In genomic region chr18:34710430-34711386, GRCh38 we compare ENCODE assay signal across 9 cellular contexts. TPM values are rescaled to one million over a fixed set of nuclear protein-coding genes. Genes with fewer than 3 reads are reported as not detected.
A peak's percentile ranks its signal among the peaks of the same experiment; 100 is the strongest.
DNase-seq lines count a peak whose midpoint lies in the region; ATAC-seq and TF ChIP-seq lines count a peak whose summit lies in the region.
"Had no signal": no experiment of that assay in that cellular context is flagged by ENCODE, and none has a peak within 500 bp of the region (broad histone marks: within the 10 kb centered on the region; RNA-seq: fewer than 3 reads in every experiment).

No MANE protein-coding gene starts in this region.

- H3K27me3 ChIP-seq in ascending aorta (no peaks in the 10 kb centered on the region), kidney epithelial cell (ENCODE audit: control insufficient read depth, insufficient read depth, low read length) (no peaks in the 10 kb centered on the region)

- TF ChIP-seq CTCF in ascending aorta (IDR thresholded peaks at IDR 0.05), result no peak
- TF ChIP-seq CTCF in kidney epithelial cell (IDR thresholded peaks at IDR 0.05; ENCODE audit: insufficient read depth, low read length, poor library complexity, severe bottlenecking), result no peak
- no peak for TF ChIP-seq CTCF in type B pancreatic cell (conservative IDR thresholded peaks at IDR 0.05)
- TF ChIP-seq CTCF in GM20000 (IDR thresholded peaks at IDR 0.05; ENCODE audit: extremely low read depth, missing control alignments), result no peak

- peak overlapping the region; percentile 13 to 36 for H3K27ac ChIP-seq in ascending aorta

- ATAC-seq in HG03442 (IDR thresholded peaks at IDR 0.05; ENCODE audit: unreplicated experiment), result no peak
- ATAC-seq: stimulated activated naive CD8-positive, alpha-beta T cell treated with anti-CD3 and anti-CD28 coated beads, Interleukin-15, Interleukin-2, amounts not matched to agents 100 U/mL and 50 U/mL, for 24 hours had no signal

- no peaks in the 10 kb centered on the region for H3K27me3 Mint-ChIP-seq in type B pancreatic cell

- H3K9me3 ChIP-seq in ascending aorta, result no peaks in the 10 kb centered on the region

- H3K27ac Mint-ChIP-seq in type B pancreatic cell, result peak overlapping the region; percentile 76
- H3K27ac Mint-ChIP-seq: T-helper 1 cell treated with Interleukin-12 subunit alpha and Interleukin-12 subunit beta and Interleukin-4 antibody, amounts not matched to agents 30 μg/mL and 1 μg/mL, for 36 hours had no signal

- H3K4me3 ChIP-seq in ascending aorta (peak overlapping the region; percentile 26 to 56), kidney epithelial cell (ENCODE audit: low read depth, low read length) (peak overlapping the region; percentile 27)

- DNase-seq in NCI-H1417 (lab: John Stamatoyannopoulos, UW), result peak; percentile 37 to 93 (median 77)
- no peak for DNase-seq in ascending aorta (ENCODE audit: low spot score in 2 of 2)
- no peak for DNase-seq in kidney epithelial cell (ENCODE audit: low read depth)
- no peak for DNase-seq in type B pancreatic cell (ENCODE audit: extremely low spot score, unreplicated experiment)
- DNase-seq in GM20000 (ENCODE audit: low spot score), result no peak
- no peak for DNase-seq in DMS79 (lab: John Stamatoyannopoulos, UW)
- DNase-seq: stimulated activated naive CD8-positive, alpha-beta T cell treated with anti-CD3 and anti-CD28 coated beads, Interleukin-15, Interleukin-2, amounts not matched to agents 100 U/mL and 50 U/mL, for 24 hours had no signal

- intact Hi-C loops in ascending aorta (cut with DNase I), result loop anchor here (2.0 kb wide), 1 partner anchor 50 kb away; no protein-coding TSS in a partner anchor

- H3K36me3 Mint-ChIP-seq in type B pancreatic cell, result no peaks in the 10 kb centered on the region

- H3K4me1 Mint-ChIP-seq in type B pancreatic cell (ENCODE audit: unreplicated experiment), result peaks cover 28% of the 10 kb centered on the region

- peaks cover 9 to 28% of the 10 kb centered on the region in 2 donors for H3K4me1 ChIP-seq in ascending aorta

- no peaks in the 10 kb centered on the region for H3K9me3 Mint-ChIP-seq in type B pancreatic cell
- H3K9me3 Mint-ChIP-seq: T-helper 1 cell treated with Interleukin-12 subunit alpha and Interleukin-12 subunit beta and Interleukin-4 antibody, amounts not matched to agents 30 μg/mL and 1 μg/mL, for 36 hours had no signal

- peak overlapping the region; percentile 82 for H3K4me3 Mint-ChIP-seq in type B pancreatic cell
- H3K4me3 Mint-ChIP-seq: T-helper 1 cell treated with Interleukin-12 subunit alpha and Interleukin-12 subunit beta and Interleukin-4 antibody, amounts not matched to agents 30 μg/mL and 1 μg/mL, for 36 hours had no signal

- H3K36me3 ChIP-seq in ascending aorta (no peaks in the 10 kb centered on the region), kidney epithelial cell (ENCODE audit: control insufficient read depth, insufficient read depth, low read length) (no peaks in the 10 kb centered on the region)

RNA-seq across cellular contexts. Expression of gene DTNA, which starts 0.6 kb away (rescaled TPM):
- total RNA-seq in ascending aorta (7.3 TPM), kidney epithelial cell (11.6 and 19.3 TPM in 2 replicates), type B pancreatic cell (ENCODE audit: low replicate concordance) (8.6 and 23.6 TPM in 2 replicates)

Comparison
In these comparisons a context has a peak if more than half of its experiments do, and no peak if none do; other contexts are left out.
1. DNase-seq: peak in NCI-H1417 (3 of 3); none in ascending aorta (0 of 2), kidney epithelial cell (single experiment), type B pancreatic cell (single experiment), GM20000 (single experiment) and DMS79 (single experiment).